Comparison of ENCODE assay signal across 16 cellular contexts in genomic region chr5:76325326-76325725, GRCh38.
DNase-seq lines count a peak whose midpoint lies in the region; ATAC-seq and TF ChIP-seq lines count a peak whose summit lies in the region.
"Had no signal": no experiment of that assay in that cellular context is flagged by ENCODE, and none has a peak within 500 bp of the region (broad histone marks: within the 10 kb centered on the region; RNA-seq: fewer than 3 reads in every experiment).

No MANE protein-coding gene starts in this region.

- no peaks in the 10 kb centered on the region for H3K79me1 ChIP-seq in trophoblast cell (ENCODE audit: low read length)

- CTCF ChIA-PET in activated CD8-positive, alpha-beta memory T cell treated with anti-CD3 and anti-CD28 coated beads, Interleukin-2, amount 10 ng/mL, durations not matched to agents 7 days and 5 days (lab: Charles Lee): interaction anchor here (0.7 to 4.4 kb wide), 9 partner anchors 10 to 388 kb away, joined by 3 to 29 read pairs (median 3); partner anchors contain the start of gene IQGAP2

- H3K23ac ChIP-seq in trophoblast cell (ENCODE audit: low read length): peak overlapping the region; percentile 25

- H3K4ac ChIP-seq in trophoblast cell (ENCODE audit: low read depth, low read length): no peak overlapping the region

- H3K4me3 ChIP-seq in Peyer's patch: no peak overlapping the region
- no peak overlapping the region for H3K4me3 ChIP-seq in trophoblast cell (ENCODE audit: low read depth, low read length)
- H3K4me3 ChIP-seq: heart left ventricle, lung, ovary, upper lobe of left lung had no signal

- H3K36me3 ChIP-seq in Peyer's patch (no peaks in the 10 kb centered on the region), trophoblast cell (ENCODE audit: control insufficient read depth in 1 of 2, insufficient read depth in 2 of 2, low read length in 2 of 2) (no peaks in the 10 kb centered on the region)
- H3K36me3 ChIP-seq: heart left ventricle, ovary, upper lobe of left lung had no signal

- no CpG with 5 or more reads among the region's 7 CpGs for WGBS in trophoblast cell (ENCODE audit: extremely low coverage, insufficient coverage, insufficient read length)

- peaks cover 0 to 11% (median 0%) of the 10 kb centered on the region in 4 donors for H3K4me1 ChIP-seq in Peyer's patch
- H3K4me1 ChIP-seq in trophoblast cell (ENCODE audit: control insufficient read depth in 1 of 2, insufficient read depth in 2 of 2, low read length in 2 of 2): peaks cover 6 to 9% of the 10 kb centered on the region in 2 experiments

- no peak for DNase-seq in activated CD8-positive, alpha-beta memory T cell treated with anti-CD3 and anti-CD28 coated beads, Interleukin-2, amount 10 ng/mL, durations not matched to agents 7 days and 5 days
- DNase-seq in activated CD8-positive, alpha-beta memory T cell treated with anti-CD3 and anti-CD28 coated beads, Interleukin-2, amount 50 U/mL, for 48 hours: no peak
- no peak for DNase-seq in Peyer's patch
- no peak for DNase-seq in glutamatergic neuron
- no peak for DNase-seq in trophoblast cell
- DNase-seq in C1 segment of cervical spinal cord (lab: John Stamatoyannopoulos, UW): no peak
- DNase-seq: ACHN, DMS79 treated with DMSO at 0.1 percent for 48 hours, NCI-H2227 treated with DMSO at 0.1 percent for 48 hours, ovary, SK-N-SH had no signal

- H3K4me1 Mint-ChIP-seq in activated CD8-positive, alpha-beta memory T cell treated with anti-CD3 and anti-CD28 coated beads, Interleukin-2, amount 10 ng/mL, durations not matched to agents 7 days and 5 days: peaks cover 55% of the 10 kb centered on the region
- peaks cover 36% of the 10 kb centered on the region for H3K4me1 Mint-ChIP-seq in glutamatergic neuron (ENCODE audit: low read depth, unreplicated experiment)

- peak; percentile 28 for ATAC-seq in activated CD8-positive, alpha-beta memory T cell treated with anti-CD3 and anti-CD28 coated beads, Interleukin-2, amount 10 ng/mL, durations not matched to agents 7 days and 5 days
- no peak for ATAC-seq in HG03457 (IDR thresholded peaks at IDR 0.05; ENCODE audit: unreplicated experiment)
- no peak for ATAC-seq in GM19328 (IDR thresholded peaks at IDR 0.05; ENCODE audit: unreplicated experiment)

- no peaks in the 10 kb centered on the region for H3K27me3 Mint-ChIP-seq in activated CD8-positive, alpha-beta memory T cell treated with anti-CD3 and anti-CD28 coated beads, Interleukin-2, amount 10 ng/mL, durations not matched to agents 7 days and 5 days
- H3K27me3 Mint-ChIP-seq in glutamatergic neuron (ENCODE audit: unreplicated experiment): peaks cover 4% of the 10 kb centered on the region

- H4K12ac ChIP-seq in trophoblast cell (ENCODE audit: low read depth, low read length): no peak overlapping the region

- H3K14ac ChIP-seq in trophoblast cell (ENCODE audit: low read length): no peak overlapping the region

- H3K9me3 Mint-ChIP-seq in activated CD8-positive, alpha-beta memory T cell treated with anti-CD3 and anti-CD28 coated beads, Interleukin-2, amount 10 ng/mL, durations not matched to agents 7 days and 5 days (ENCODE audit: low read depth): peaks cover 9% of the 10 kb centered on the region
- peaks cover 9% of the 10 kb centered on the region for H3K9me3 Mint-ChIP-seq in glutamatergic neuron (ENCODE audit: unreplicated experiment)

- H3K36me3 Mint-ChIP-seq in activated CD8-positive, alpha-beta memory T cell treated with anti-CD3 and anti-CD28 coated beads, Interleukin-2, amount 10 ng/mL, durations not matched to agents 7 days and 5 days: peaks cover 26% of the 10 kb centered on the region
- no peaks in the 10 kb centered on the region for H3K36me3 Mint-ChIP-seq in glutamatergic neuron (ENCODE audit: unreplicated experiment)

- peaks cover 2% of the 10 kb centered on the region for H3K79me2 ChIP-seq in trophoblast cell (ENCODE audit: control insufficient read depth, insufficient read depth, low read length, poor library complexity)

- H3K18ac ChIP-seq in trophoblast cell (ENCODE audit: low read length): no peak overlapping the region

- no peaks in the 10 kb centered on the region for H3K9me3 ChIP-seq in Peyer's patch
- no peaks in the 10 kb centered on the region for H3K9me3 ChIP-seq in trophoblast cell (ENCODE audit: insufficient read depth, low read depth, low read length)
- H3K9me3 ChIP-seq: ovary, SK-N-SH, upper lobe of left lung had no signal

- no peak overlapping the region for H4K8ac ChIP-seq in trophoblast cell (ENCODE audit: low read depth, low read length)

- no peak overlapping the region for H2BK120ac ChIP-seq in trophoblast cell (ENCODE audit: insufficient read depth, low read length, poor library complexity)

- TF ChIP-seq POLR2A in Peyer's patch (IDR thresholded peaks at IDR 0.05): no peak

- no peak overlapping the region for H2BK12ac ChIP-seq in trophoblast cell (ENCODE audit: low read length)

- no peak overlapping the region for H2AK5ac ChIP-seq in trophoblast cell (ENCODE audit: low read length)

- no peak overlapping the region for H4K91ac ChIP-seq in trophoblast cell (ENCODE audit: low read depth, low read length)

- no peak for TF ChIP-seq CTCF in Peyer's patch (IDR thresholded peaks at IDR 0.05)
- no peak for TF ChIP-seq CTCF in glutamatergic neuron (IDR thresholded peaks at IDR 0.05; ENCODE audit: partially characterized antibody, unreplicated experiment)

- H2AFZ ChIP-seq in trophoblast cell (ENCODE audit: insufficient read depth, low read length, poor library complexity): no peak overlapping the region

- H2BK5ac ChIP-seq in trophoblast cell (ENCODE audit: low read depth, low read length, poor library complexity): no peak overlapping the region

- H3K9ac ChIP-seq in trophoblast cell (ENCODE audit: low read length): no peak overlapping the region
- H3K9ac ChIP-seq: SK-N-SH had no signal

- peak overlapping the region in 3 of 4 donors; percentile 33 to 66 (median 39) for H3K27ac ChIP-seq in Peyer's patch
- H3K27ac ChIP-seq in trophoblast cell (ENCODE audit: low read depth, low read length): no peak overlapping the region
- H3K27ac ChIP-seq: ovary had no signal

- H3K27ac Mint-ChIP-seq in activated CD8-positive, alpha-beta memory T cell treated with anti-CD3 and anti-CD28 coated beads, Interleukin-2, amount 10 ng/mL, durations not matched to agents 7 days and 5 days: peak overlapping the region; percentile 98
- H3K27ac Mint-ChIP-seq in glutamatergic neuron (ENCODE audit: unreplicated experiment): peak overlapping the region; percentile 92

- H3K27me3 ChIP-seq in Peyer's patch: no peaks in the 10 kb centered on the region
- no peaks in the 10 kb centered on the region for H3K27me3 ChIP-seq in trophoblast cell (ENCODE audit: insufficient read depth, low read length)
- H3K27me3 ChIP-seq: ovary, upper lobe of left lung had no signal

- H3K4me3 Mint-ChIP-seq in activated CD8-positive, alpha-beta memory T cell treated with anti-CD3 and anti-CD28 coated beads, Interleukin-2, amount 10 ng/mL, durations not matched to agents 7 days and 5 days: peak overlapping the region; percentile 59
- peak overlapping the region; percentile 79 for H3K4me3 Mint-ChIP-seq in glutamatergic neuron (ENCODE audit: unreplicated experiment)

- H3K4me2 ChIP-seq in trophoblast cell (ENCODE audit: low read length): no peak overlapping the region
- H3K4me2 ChIP-seq: SK-N-SH had no signal
